In the genomic region with DNA sequence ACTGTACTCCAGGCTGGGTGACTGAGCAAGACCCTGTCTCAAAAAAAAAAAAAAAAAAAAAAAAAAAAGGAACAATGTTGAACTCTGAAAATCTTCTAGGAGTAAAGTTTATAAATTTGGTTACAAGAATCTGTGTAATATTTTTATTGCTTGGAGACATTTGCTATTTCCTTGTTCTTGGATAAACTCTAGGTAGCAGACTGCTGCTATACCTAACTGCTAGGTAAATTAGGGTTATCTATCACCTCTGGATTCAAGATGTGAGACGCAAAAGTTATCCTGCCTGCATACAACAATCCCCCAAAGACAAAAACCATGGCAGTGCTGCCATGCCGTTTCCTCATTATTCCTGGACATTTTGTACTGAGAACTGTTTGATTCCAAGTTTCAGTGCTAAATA, we compare ENCODE assay signal across 27 cellular contexts. TPM values are rescaled to one million over a fixed set of nuclear protein-coding genes. Genes with fewer than 3 reads are reported as not detected.
DNase-seq lines count a peak whose midpoint lies in the region; ATAC-seq, FAIRE-seq and TF ChIP-seq lines count a peak whose summit lies in the region.
"Had no signal": no experiment of that assay in that cellular context is flagged by ENCODE, and none has a peak within 500 bp of the region (broad histone marks: within the 10 kb centered on the region; RNA-seq: fewer than 3 reads in every experiment).

No MANE protein-coding gene starts in this region.

- CTCF ChIA-PET in GM12878 (lab: Yijun Ruan, JAX) = interaction anchor here (1.8 to 6.0 kb wide), 5 partner anchors 8 to 298 kb away, joined by 6 to 33 read pairs (median 10); no protein-coding TSS in a partner anchor

- H3K27me3 ChIP-seq in BLaER1 = no peaks in the 10 kb centered on the region
- no peaks in the 10 kb centered on the region for H3K27me3 ChIP-seq in GM23338 (ENCODE audit: insufficient read depth)
- no peaks in the 10 kb centered on the region for H3K27me3 ChIP-seq in GM12878 (replicated peaks in 1 of 2; ENCODE audit: control insufficient read depth in 2 of 2, insufficient read depth in 2 of 2, low read length in 1 of 2)
- H3K27me3 ChIP-seq: BE2C, SJSA1 had no signal

- in situ Hi-C loops in GM12878 (cut with MboI) = no loop called here

- no peak for TF ChIP-seq EP300 in GM12878 (IDR thresholded peaks at IDR 0.05; ENCODE audit: borderline replicate concordance in 1 of 2, control insufficient read depth in 1 of 2, low read depth in 2 of 2, low read length in 2 of 2)

- no peaks in the 10 kb centered on the region for H3F3A ChIP-seq in GM23338 (replicated peaks; ENCODE audit: low read depth)

- no peak overlapping the region for H3K4me3 Mint-ChIP-seq in GM23338
- peak overlapping the region in 6 of 8 donors; percentile 51 to 89 (median 62) for H3K4me3 Mint-ChIP-seq in naive B cell

- intact Hi-C loops in GM12878 (cut with micrococcal nuclease; ENCODE audit: unreplicated experiment) = no loop called here

- H3K9me3 Mint-ChIP-seq in GM23338 = no peaks in the 10 kb centered on the region
- H3K9me3 Mint-ChIP-seq in naive B cell = no peaks in the 10 kb centered on the region

- no TSS peak for BruUV-seq in GM12878 (replicated peaks; lab: Mats Ljungman, UMichigan)

- no peaks in the 10 kb centered on the region for H3K9me2 ChIP-seq in GM23338 (ENCODE audit: insufficient read depth)

- TF ChIP-seq POLR2A in GM12878 (IDR thresholded peaks at IDR 0.05; ENCODE audit: low read depth, low read length) = no peak

- 92% methylated on average over 2 of the region's 2 CpGs for WGBS in GM12878 (ENCODE audit: insufficient coverage, insufficient replicate concordance, low lambda C conversion rate, missing lambda C conversion rate)

- no peak for TF ChIP-seq RAD21 in GM12878 (IDR thresholded peaks at IDR 0.05; ENCODE audit: insufficient read depth, low read depth, low read length)

- H3K4me2 ChIP-seq in BLaER1 = peak overlapping the region; percentile 86
- no peak overlapping the region for H3K4me2 ChIP-seq in GM23338
- peak overlapping the region; percentile 44; the same call in 1 of the 2 replicates for H3K4me2 ChIP-seq in GM12878 (ENCODE audit: control insufficient read depth, insufficient read depth)
- H3K4me2 ChIP-seq: PC-9 had no signal

- DNase-seq in GM23338 (ENCODE audit: low spot score) (no peak), GM12878 (ENCODE audit: low read depth, low spot score) (no peak), naive B cell (no peak), SK-N-DZ (ENCODE audit: low spot score) (no peak)
- DNase-seq: BE2C; CD4-positive, CD25-positive, alpha-beta regulatory T cell; DMS153; DND-41; Karpas-422; MV-4-11; NCI-H1105; NCI-H1436 treated with DMSO at 0.1 percent for 48 hours; NCI-H187 treated with DMSO at 0.1 percent for 48 hours; NCI-H2171 treated with DMSO at 0.1 percent for 48 hours; NCI-H345; NCI-H510A treated with DMSO at 0.1 percent for 48 hours; NK-92 treated with Interleukin-12 subunit alpha and Interleukin-12 subunit beta, amount 100 ng/mL, for 24 hours; PC-9; T-cell had no signal

- H3K27me3 Mint-ChIP-seq in GM23338 (ENCODE audit: insufficient read depth, low read depth, poor library complexity) = no peaks in the 10 kb centered on the region
- no peaks in the 10 kb centered on the region for H3K27me3 Mint-ChIP-seq in naive B cell
- H3K27me3 Mint-ChIP-seq: CD4-positive, CD25-positive, alpha-beta regulatory T cell; T-cell had no signal

- H3K4me1 Mint-ChIP-seq in GM23338 (peaks cover 29% of the 10 kb centered on the region), naive B cell (peaks cover 30 to 57% (median 48%) of the 10 kb centered on the region in 3 donors)

- POLR2A ChIA-PET in GM12878 (lab: Charles Lee) = interaction anchor here (1.0 to 4.2 kb wide), 3 partner anchors 9 to 30 kb away, joined by 3 to 19 read pairs (median 5); no protein-coding TSS in a partner anchor

- no peak overlapping the region for H3K4me3 ChIP-seq in BLaER1
- no peak overlapping the region for H3K4me3 ChIP-seq in GM23338
- no peak overlapping the region for H3K4me3 ChIP-seq in GM12878
- H3K4me3 ChIP-seq: PC-9, SJSA1 had no signal

- no peaks in the 10 kb centered on the region for H3K36me3 Mint-ChIP-seq in GM23338 (ENCODE audit: low read depth)
- H3K36me3 Mint-ChIP-seq in naive B cell = no peaks in the 10 kb centered on the region

- H4K20me1 ChIP-seq in BLaER1 (no peaks in the 10 kb centered on the region), GM23338 (replicated peaks; ENCODE audit: insufficient read depth) (0 out of 2 replicates have a peak, but pooled peaks cover 6% of the 10 kb centered on the region), GM12878 (ENCODE audit: control insufficient read depth, insufficient read depth) (no peaks in the 10 kb centered on the region)

- H3K9me3 ChIP-seq in BLaER1 (peaks cover 9% of the 10 kb centered on the region), GM12878 (replicated peaks; ENCODE audit: control insufficient read depth, insufficient read depth, low read length) (peaks cover 2% of the 10 kb centered on the region; the same call in 1 of the 3 replicates)
- H3K9me3 ChIP-seq: BE2C, SJSA1 had no signal

- no peak for FAIRE-seq in GM12878 (lab: Jason Lieb, UNC)
- FAIRE-seq: H1, HepG2 had no signal

- TF ChIP-seq CTCF in GM23338 (conservative IDR thresholded peaks at IDR 0.05; ENCODE audit: low read depth in 2 of 2) (no peak), GM12878 (IDR thresholded peaks at IDR 0.05 in 2 of 3, conservative IDR thresholded peaks at IDR 0.05 in 1 of 3; ENCODE audit: control insufficient read depth in 2 of 3, extremely low read depth in 1 of 3, insufficient read depth in 1 of 3, low read depth in 3 of 3, low read length in 3 of 3) (no peak)

- H3K27ac Mint-ChIP-seq in GM23338 (peak overlapping the region; percentile 8; the same call in 1 of the 2 replicates), naive B cell (no peak overlapping the region)
- H3K27ac Mint-ChIP-seq: T-cell had no signal

- H3K36me3 ChIP-seq in BLaER1 (no peaks in the 10 kb centered on the region), GM23338 (ENCODE audit: insufficient read depth) (no peaks in the 10 kb centered on the region), GM12878 (ENCODE audit: control insufficient read depth in 2 of 2, insufficient read depth in 2 of 2, low read length in 1 of 2) (no peaks in the 10 kb centered on the region)
- H3K36me3 ChIP-seq: BE2C, SJSA1 had no signal

- H3K4me1 ChIP-seq in BLaER1 (peaks cover 35% of the 10 kb centered on the region), GM23338 (ENCODE audit: insufficient read depth) (peaks cover 16% of the 10 kb centered on the region), GM12878 (ENCODE audit: control insufficient read depth, insufficient read depth, low read length) (peaks cover 23% of the 10 kb centered on the region; the same call in 1 of the 2 replicates)

- RAD21 ChIA-PET in GM12878 (lab: Charles Lee; ENCODE audit: unreplicated experiment) = interaction anchor here (2.4 to 9.3 kb wide), 2 partner anchors 31 to 295 kb away, joined by 10 to 84 read pairs; a partner anchor contains a TSS

- ATAC-seq in GM23338 (no peak), GM12878 (no peak), naive B cell (ENCODE audit: low read depth in 2 of 2) (no peak), HG03135 (IDR thresholded peaks at IDR 0.05; ENCODE audit: unreplicated experiment) (no peak), GM21723 (IDR thresholded peaks at IDR 0.05; ENCODE audit: unreplicated experiment) (no peak), GM19351 (IDR thresholded peaks at IDR 0.05; ENCODE audit: unreplicated experiment) (no peak)
- ATAC-seq: HepG2, Right ventricle myocardium inferior, T-cell had no signal

- H3K9ac ChIP-seq in BLaER1 (no peak overlapping the region), GM12878 (ENCODE audit: control insufficient read depth, insufficient read depth, low read length) (no peak overlapping the region)

- H3K79me2 ChIP-seq in GM23338 (replicated peaks; ENCODE audit: insufficient read depth) (peaks cover 89% of the 10 kb centered on the region), GM12878 (ENCODE audit: control insufficient read depth, insufficient read depth, low read length) (peaks cover 22% of the 10 kb centered on the region)

- H2AFZ ChIP-seq in GM23338 (no peak overlapping the region), GM12878 (ENCODE audit: control insufficient read depth, low read depth, low read length) (no peak overlapping the region)
- H2AFZ ChIP-seq: PC-9 had no signal

- H3K27ac ChIP-seq in BLaER1 (peak overlapping the region; percentile 79), GM23338 (ENCODE audit: low read depth) (no peak overlapping the region), GM12878 (ENCODE audit: control insufficient read depth, insufficient read depth) (peak overlapping the region; percentile 84; the same call in 1 of the 2 replicates)
- H3K27ac ChIP-seq: PC-9, SJSA1 had no signal

- SMC1A ChIA-PET in GM12878 (lab: Charles Lee; ENCODE audit: uncharacterized antibody, unreplicated experiment) = interaction anchor here (0.7 to 10.2 kb wide), 7 partner anchors 8 to 1372 kb away, joined by 3 to 181 read pairs (median 13); a partner anchor contains a TSS

TF ChIP-seq in GM23338, 12 proteins besides CTCF, POLR2A, EP300 and RAD21 (continues in another document):
- no peak for TF ChIP-seq ZNF114 (CRISPR knock-in tag; IDR thresholded peaks at IDR 0.05)

TF ChIP-seq in GM12878, 131 proteins besides CTCF, POLR2A, EP300 and RAD21 (continues in another document):
- TF ChIP-seq RCOR1 (conservative IDR thresholded peaks at IDR 0.05; ENCODE audit: low read depth, low read length) = no peak

RNA-seq across cellular contexts. Expression of a gene that starts 33.7 kb away (rescaled TPM):
- 21.1 and 23.5 TPM in 2 replicates for total RNA-seq in GM23338 (2014; rRNA removed; shearing (Covaris generic))
- polyA plus RNA-seq in GM23338 (2016; fragmentation: Nextera tagmentation; extraction: Ambion mirVana) (9.7 and 10.0 TPM in 2 replicates), GM12878 (2011; rRNA removed) (11.1 and 16.3 TPM in 2 replicates), GM12878 (2014; fragmentation: Illumina TruSeq; extraction: Trizol) (12.0 and 15.0 TPM in 2 replicates), GM12878 (2014; fragmentation: Nextera tagmentation; extraction: Ambion mirVana) (1 to 10 TPM; 5.5 to 6.1 TPM), GM12878 (2014; rRNA removed) (7.0 and 7.9 TPM in 2 replicates), GM12878 (2016; fragmentation: Nextera tagmentation; extraction: Ambion mirVana) (10 to 100 TPM; 10.1 to 11.2 TPM), naive B cell (ENCODE audit: low read depth in 6 of 6) (10 to 100 TPM; 23.1 to 33.3 (median 30.5) TPM)
- total RNA-seq in GM12878 (2013; cell fraction: nucleolus; rRNA removed) = 13.4 and 14.1 TPM in 2 replicates
- total RNA-seq in GM12878 (2014; rRNA removed) (9.1 and 9.3 TPM in 2 replicates), GM12878 (2014; rRNA removed; fragmentation: Illumina TruSeq; extraction: Trizol) (11.3 and 11.6 TPM in 2 replicates), GM12878 (2021) (12.4 and 13.7 TPM in 2 replicates)
- 4.7 TPM for polyA plus RNA-seq in GM12878 (2011; ENCODE audit: low read depth)
- 4.5 and 4.7 TPM in 2 replicates for polyA plus RNA-seq in GM12878 (2011; cell fraction: cytosol; rRNA removed)
- 3.5 and 3.6 TPM in 2 replicates for polyA plus RNA-seq in GM12878 (2011; cell fraction: nucleus; rRNA removed)
- polyA plus RNA-seq in GM12878 (2012) = 8.9 and 9.5 TPM in 2 replicates
- polyA minus RNA-seq in GM12878 (2011; rRNA and poly(A)+ RNA removed) = 6.6 and 8.3 TPM in 2 replicates
- 4.3 and 4.4 TPM in 2 replicates for polyA minus RNA-seq in GM12878 (2011; cell fraction: cytosol; rRNA and poly(A)+ RNA removed)
- polyA minus RNA-seq in GM12878 (2011; cell fraction: nucleus; rRNA and poly(A)+ RNA removed) = 5.7 and 9.1 TPM in 2 replicates
- polyA plus RNA-seq in SK-N-DZ (2014; cell fraction: cytosol; rRNA removed) = 8.7 and 11.0 TPM in 2 replicates
- polyA plus RNA-seq in SK-N-DZ (2014; cell fraction: nucleus; rRNA removed) = 6.1 and 7.5 TPM in 2 replicates
